Comparison of ENCODE assay signal across 11 cellular contexts in the genomic region with DNA sequence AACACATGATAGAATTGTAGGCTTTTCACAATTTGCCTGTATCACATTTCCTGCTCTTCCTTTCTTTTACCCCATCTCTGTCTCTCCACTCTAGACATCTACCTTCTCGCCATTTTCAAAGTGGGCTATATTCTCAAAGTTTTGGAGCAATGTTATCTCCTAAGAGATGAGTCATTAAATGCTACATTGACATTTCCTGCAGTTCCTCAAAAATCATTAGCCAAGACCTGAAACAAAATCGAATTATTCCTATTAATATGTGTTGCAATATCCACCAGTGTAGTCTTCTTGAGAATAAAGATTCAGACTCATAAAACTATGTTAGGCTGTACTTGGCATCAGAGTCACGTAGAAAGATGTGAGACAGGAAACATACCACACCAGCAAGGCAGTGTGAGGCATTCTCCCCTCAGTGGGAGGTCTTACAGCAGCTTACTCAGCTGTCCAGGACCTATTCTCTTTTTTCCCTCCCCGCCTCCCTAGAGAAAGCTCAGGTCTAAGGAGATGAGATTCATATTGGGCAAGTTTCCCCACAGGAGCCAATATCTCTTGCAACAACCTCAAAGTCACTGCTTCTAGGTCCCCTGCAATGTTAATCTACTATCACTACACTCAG. TPM values are rescaled to one million over a fixed set of nuclear protein-coding genes. Genes with fewer than 3 reads are reported as not detected.
DNase-seq lines count a peak whose midpoint lies in the region; FAIRE-seq and TF ChIP-seq lines count a peak whose summit lies in the region.
"Had no signal": no experiment of that assay in that cellular context is flagged by ENCODE, and none has a peak within 500 bp of the region (broad histone marks: within the 10 kb centered on the region; RNA-seq: fewer than 3 reads in every experiment).

No MANE protein-coding gene starts in this region.

- no peaks in the 10 kb centered on the region for H3K27me3 ChIP-seq in brain microvascular endothelial cell (replicated peaks)
- H3K27me3 ChIP-seq: vagina had no signal

- TF ChIP-seq CTCF in brain microvascular endothelial cell (IDR thresholded peaks at IDR 0.05; ENCODE audit: low read depth, low read length, missing control alignments) (no peak), kidney (IDR thresholded peaks at IDR 0.05; ENCODE audit: borderline replicate concordance, extremely low read depth, insufficient read depth) (no peak)

- DNase-seq in A172 (ENCODE audit: low spot score) (peak; percentile 75), HT1080 (ENCODE audit: low read depth) (peak; percentile 75), brain microvascular endothelial cell (peak; percentile 92), kidney (no peak), GM12892 (ENCODE audit: insufficient read length) (no peak), globus pallidus (ENCODE audit: low spot score) (no peak), mesenteric fat pad (ENCODE audit: low spot score) (no peak)
- DNase-seq in T-helper 2 cell treated with Interferon-gamma antibody and Interleukin-4, amounts not matched to agents 5 μg/mL and 100 μg/mL, for 36 hours (ENCODE audit: low spot score), result no peak
- DNase-seq: activated T-cell treated with anti-CD3 and anti-CD28 coated beads for 4 hours, nucleus accumbens had no signal

- FAIRE-seq in kidney (lab: Jason Lieb, UNC), result no peak
- FAIRE-seq in GM12892 (lab: Jason Lieb, UNC), result no peak

- H3K4me1 Mint-ChIP-seq in T-helper 2 cell treated with Interferon-gamma antibody and Interleukin-4, amounts not matched to agents 5 μg/mL and 100 μg/mL, for 36 hours (ENCODE audit: low read depth), result peaks cover 1% of the 10 kb centered on the region

- H3K4me3 ChIP-seq in brain microvascular endothelial cell (ENCODE audit: low read depth, low read length), result no peak overlapping the region
- peak overlapping the region; percentile 14 to 32 for H3K4me3 ChIP-seq in kidney (ENCODE audit: low read length in 2 of 2)
- H3K4me3 ChIP-seq: vagina had no signal

- H3K9me3 ChIP-seq in kidney (ENCODE audit: control insufficient read depth in 1 of 2, low read length in 2 of 2), result no peaks in the 10 kb centered on the region
- H3K9me3 ChIP-seq: vagina had no signal

- no peak overlapping the region for H3K27ac Mint-ChIP-seq in T-helper 2 cell treated with Interferon-gamma antibody and Interleukin-4, amounts not matched to agents 5 μg/mL and 100 μg/mL, for 36 hours

- peaks cover 3% of the 10 kb centered on the region for H3K27me3 Mint-ChIP-seq in T-helper 2 cell treated with Interferon-gamma antibody and Interleukin-4, amounts not matched to agents 5 μg/mL and 100 μg/mL, for 36 hours (ENCODE audit: low read depth)

- no peak for TF ChIP-seq POLR2A in GM12892 (IDR thresholded peaks at IDR 0.05; ENCODE audit: low read depth, low read length)

- H3K27ac ChIP-seq in brain microvascular endothelial cell (peak overlapping the region; percentile 32), kidney (ENCODE audit: low read depth in 2 of 2, low read length in 2 of 2) (peak overlapping the region in 1 of 2 donors; percentile 67)
- H3K27ac ChIP-seq: vagina had no signal

- H3K36me3 Mint-ChIP-seq in T-helper 2 cell treated with Interferon-gamma antibody and Interleukin-4, amounts not matched to agents 5 μg/mL and 100 μg/mL, for 36 hours (ENCODE audit: low read depth), result no peaks in the 10 kb centered on the region

- H3K36me3 ChIP-seq in brain microvascular endothelial cell (replicated peaks) (no peaks in the 10 kb centered on the region), kidney (ENCODE audit: control insufficient read depth in 1 of 2, insufficient read depth in 2 of 2, low read length in 2 of 2) (no peaks in the 10 kb centered on the region)

- in situ Hi-C loops in brain microvascular endothelial cell (cut with HindIII; ENCODE audit: low pct_ligation_motif_present, low sequenced_read_pairs), result no loop called here

- H3K9ac ChIP-seq in kidney (ENCODE audit: low read length in 2 of 2), result no peak overlapping the region

- intact Hi-C loops in kidney (cut with DNase I), result no loop called here

- H3K4me3 Mint-ChIP-seq in T-helper 2 cell treated with Interferon-gamma antibody and Interleukin-4, amounts not matched to agents 5 μg/mL and 100 μg/mL, for 36 hours, result no peak overlapping the region

- no peaks in the 10 kb centered on the region for H3K4me1 ChIP-seq in kidney (ENCODE audit: control insufficient read depth in 1 of 2, insufficient read depth in 1 of 2, low read depth in 1 of 2, low read length in 2 of 2)
- H3K4me1 ChIP-seq: vagina had no signal

- H3K9me3 Mint-ChIP-seq in T-helper 2 cell treated with Interferon-gamma antibody and Interleukin-4, amounts not matched to agents 5 μg/mL and 100 μg/mL, for 36 hours, result no peaks in the 10 kb centered on the region

RNA-seq across cellular contexts. Expression of gene FRRS1, which starts 38.8 kb away (rescaled TPM):
- total RNA-seq in A172 (2014; rRNA removed; shearing (Covaris generic)), result 2.8 and 4.8 TPM in 2 replicates
- 1.9 and 4.0 TPM in 2 replicates for total RNA-seq in HT1080 (2014; rRNA removed; shearing (Covaris generic))
- 1.3 and 1.7 TPM in 2 replicates for polyA plus RNA-seq in HT1080 (2015; cell fraction: cytosol; rRNA removed)
- polyA plus RNA-seq in HT1080 (2015; cell fraction: nucleus; rRNA removed), result 5.1 and 5.8 TPM in 2 replicates
- total RNA-seq in kidney (7.4 TPM), mesenteric fat pad (6.0 TPM)
- 1.0 TPM for polyA plus RNA-seq in kidney (ENCODE audit: insufficient read depth, low read depth, low replicate concordance)
- polyA plus RNA-seq in GM12892 (2012; ENCODE audit: missing spikeins), result 4.9 TPM

Comparison
In these comparisons a context has a peak if more than half of its experiments do, and no peak if none do; other contexts are left out.
1. DNase-seq: peak in A172 (single experiment), HT1080 (single experiment) and brain microvascular endothelial cell (single experiment); none in kidney (single experiment), GM12892 (single experiment), T-helper 2 cell treated with Interferon-gamma antibody and Interleukin-4, amounts not matched to agents 5 μg/mL and 100 μg/mL, for 36 hours (single experiment), globus pallidus (single experiment) and mesenteric fat pad (single experiment).